ENCODE assay signal across 12 cellular contexts in the genomic region with DNA sequence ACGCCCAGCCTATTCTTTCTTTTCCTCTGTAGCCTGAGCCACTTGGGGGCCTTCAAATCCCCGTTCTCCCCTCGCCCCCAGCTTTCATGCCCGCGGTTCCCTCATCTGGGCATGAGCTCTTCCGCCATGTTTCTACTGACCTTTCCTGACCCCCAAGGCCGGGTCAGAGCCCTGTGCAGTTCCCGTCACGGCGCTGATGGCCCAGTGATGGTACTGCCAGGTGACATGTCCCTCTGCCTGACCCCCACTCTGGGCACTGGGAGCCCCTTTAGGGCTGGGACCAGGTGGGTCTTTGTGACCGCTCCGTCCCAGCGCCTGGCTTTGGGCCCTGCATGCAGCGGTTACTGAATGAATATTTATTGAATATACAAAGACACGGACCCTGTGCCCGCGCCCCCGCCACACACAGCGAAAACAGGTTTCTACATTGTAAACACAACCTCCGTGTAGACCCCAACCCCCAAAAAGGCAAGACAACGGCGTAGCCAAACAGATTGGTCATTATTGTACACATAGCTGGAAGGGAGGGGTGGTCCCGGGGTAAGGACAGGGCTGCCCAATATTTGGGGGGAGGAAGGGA. TPM values are rescaled to one million over a fixed set of nuclear protein-coding genes. Genes with fewer than 3 reads are reported as not detected.
DNase-seq lines count a peak whose midpoint lies in the region; ATAC-seq and TF ChIP-seq lines count a peak whose summit lies in the region.
"Had no signal": no experiment of that assay in that cellular context is flagged by ENCODE, and none has a peak within 500 bp of the region (broad histone marks: within the 10 kb centered on the region; RNA-seq: fewer than 3 reads in every experiment).

No MANE protein-coding gene starts in this region.

- H3K9me3 Mint-ChIP-seq in immature natural killer cell: no peaks in the 10 kb centered on the region
- H3K9me3 Mint-ChIP-seq: activated T-helper 2 cell treated with anti-CD3 and anti-CD28 coated beads, Interferon-gamma antibody, Interleukin-2, Interleukin-4, amounts not matched to agents 10 μg/mL and 5 μg/mL and 100 μg/mL, durations not matched to agents 14 hours and 24 hours and 36 hours had no signal

- H2AFZ ChIP-seq in SK-N-SH (ENCODE audit: low read depth): no peak overlapping the region

- H3K4me3 ChIP-seq in SK-N-SH (ENCODE audit: low read depth in 2 of 2, low read length in 1 of 2) (no peak overlapping the region), mucosa of rectum (ENCODE audit: low read length in 2 of 2) (peak overlapping the region; percentile 59 to 64), transverse colon (peak overlapping the region; percentile 1 to 28 (median 22))

- intact Hi-C loops in transverse colon (cut with DNase I; ENCODE audit: low total_unique reads): no loop called here

- no peak overlapping the region for H3K4me3 Mint-ChIP-seq in immature natural killer cell
- H3K4me3 Mint-ChIP-seq: CD14-positive monocyte had no signal

- no peaks in the 10 kb centered on the region for H3K4me1 ChIP-seq in SK-N-SH (ENCODE audit: control insufficient read depth in 1 of 2, insufficient read depth in 2 of 2, low read depth in 1 of 2, low read length in 1 of 2)
- peaks cover 4% of the 10 kb centered on the region in 2 donors for H3K4me1 ChIP-seq in mucosa of rectum (ENCODE audit: control insufficient read depth in 2 of 2, insufficient read depth in 2 of 2, low read length in 2 of 2)
- peaks cover 0 to 17% (median 0%) of the 10 kb centered on the region in 4 donors for H3K4me1 ChIP-seq in transverse colon

- H3K36me3 ChIP-seq in SK-N-SH (replicated peaks in 1 of 2; ENCODE audit: control insufficient read depth in 1 of 2, insufficient read depth in 2 of 2, low read length in 1 of 2) (peaks cover 0 to 5% of the 10 kb centered on the region in 2 experiments), mucosa of rectum (ENCODE audit: control insufficient read depth in 2 of 2, insufficient read depth in 2 of 2, low read length in 2 of 2) (peaks cover 3 to 11% of the 10 kb centered on the region in 2 donors), transverse colon (no peaks in the 10 kb centered on the region)

- no peak for TF ChIP-seq RAD21 in SK-N-SH (IDR thresholded peaks at IDR 0.05; ENCODE audit: low read length)

- no peak overlapping the region for H3K4me2 ChIP-seq in SK-N-SH

- no peaks in the 10 kb centered on the region for H3K9me2 ChIP-seq in SK-N-SH

- H3K27ac ChIP-seq in SK-N-SH (ENCODE audit: low read depth in 2 of 2, low read length in 1 of 2): no peak overlapping the region
- peak overlapping the region; percentile 68 for H3K27ac ChIP-seq in mucosa of rectum (ENCODE audit: low read depth in 2 of 2, low read length in 2 of 2)
- peak overlapping the region; percentile 68 to 72 (median 68) for H3K27ac ChIP-seq in transverse colon
- H3K27ac ChIP-seq: 22Rv1 had no signal

- peaks cover 0 to 3% (median 2%) of the 10 kb centered on the region in 3 donors for H3K27me3 Mint-ChIP-seq in immature natural killer cell (ENCODE audit: low read depth in 3 of 3)

- H3K79me2 ChIP-seq in SK-N-SH (ENCODE audit: insufficient read depth): no peaks in the 10 kb centered on the region

- TF ChIP-seq CTCF in SK-N-SH (IDR thresholded peaks at IDR 0.05) (no peak), transverse colon (IDR thresholded peaks at IDR 0.05) (no peak)

- H3K9me3 ChIP-seq in SK-N-SH (no peaks in the 10 kb centered on the region), mucosa of rectum (ENCODE audit: control insufficient read depth in 2 of 2, low read length in 2 of 2) (no peaks in the 10 kb centered on the region), transverse colon (no peaks in the 10 kb centered on the region)

- DNase-seq in SK-N-SH (peak; percentile 15), transverse colon (no peak), immature natural killer cell (no peak), HPDE6-E6E7 (ENCODE audit: extremely low spot score) (no peak)
- DNase-seq: amniotic stem cell, NCI-H2081 treated with DMSO at 0.1 percent for 48 hours had no signal

- peaks cover 4 to 19% (median 9%) of the 10 kb centered on the region in 3 donors for H3K36me3 Mint-ChIP-seq in immature natural killer cell

- ATAC-seq in SK-N-SH treated with all-trans-retinoic acid at 6 μM for 48 hours: no peak

- H3K4me1 Mint-ChIP-seq in immature natural killer cell: peaks cover 0 to 7% of the 10 kb centered on the region in 2 donors

- CTCF ChIA-PET in SK-N-SH (lab: Yijun Ruan, JAX): interaction anchor here (1.4 kb wide), 1 partner anchor 681 kb away, joined by 4 read pairs; no protein-coding TSS in a partner anchor

- no peaks in the 10 kb centered on the region for H3F3A ChIP-seq in SK-N-SH (replicated peaks; ENCODE audit: insufficient read depth)

- H3K27me3 ChIP-seq in SK-N-SH (ENCODE audit: insufficient read depth): no peaks in the 10 kb centered on the region
- H3K27me3 ChIP-seq in mucosa of rectum (ENCODE audit: control insufficient read depth in 2 of 2, insufficient read depth in 2 of 2, low read length in 2 of 2): no peaks in the 10 kb centered on the region
- no peaks in the 10 kb centered on the region for H3K27me3 ChIP-seq in transverse colon

- no peak overlapping the region for H3K9ac ChIP-seq in SK-N-SH
- H3K9ac ChIP-seq in mucosa of rectum (ENCODE audit: low read depth in 1 of 2, low read length in 2 of 2): peak overlapping the region; percentile 32 to 47

- H4K20me1 ChIP-seq in SK-N-SH (ENCODE audit: insufficient read depth): no peaks in the 10 kb centered on the region

- WGBS in SK-N-SH (ENCODE audit: low lambda C conversion rate): 92% methylated on average over 23 of the region's 23 CpGs
- WGBS in transverse colon (ENCODE audit: low coverage in 1 of 2), 2 donors: 84 to 88% methylated on average over 16 to 23 of the region's 23 CpGs

- POLR2A ChIA-PET in SK-N-SH (lab: Yijun Ruan, JAX): no interaction called here

- no peak for TF ChIP-seq POLR2A in transverse colon (IDR thresholded peaks at IDR 0.05)

- TF ChIP-seq EP300 in SK-N-SH (IDR thresholded peaks at IDR 0.05; ENCODE audit: borderline replicate concordance in 1 of 2, low read depth in 1 of 2, low read length in 1 of 2) (no peak), transverse colon (IDR thresholded peaks at IDR 0.05; ENCODE audit: low read depth) (no peak)

- in situ Hi-C loops in transverse colon (cut with MboI; ENCODE audit: low pct_ligation_motif_present in 1 of 4, low pct_unique_long_range_greater_than_20kb in 1 of 4, low sequenced_read_pairs in 3 of 4): loop anchor here in 2 of 4 donors (10.0 to 25.0 kb wide), 2 partner anchors 133 to 205 kb away; no protein-coding TSS in a partner anchor

- no peak overlapping the region for H3K27ac Mint-ChIP-seq in immature natural killer cell
- H3K27ac Mint-ChIP-seq: activated T-helper 2 cell treated with anti-CD3 and anti-CD28 coated beads, Interferon-gamma antibody, Interleukin-2, Interleukin-4, amounts not matched to agents 10 μg/mL and 5 μg/mL and 100 μg/mL, durations not matched to agents 14 hours and 24 hours and 36 hours had no signal

TF ChIP-seq in SK-N-SH, 30 proteins besides CTCF, POLR2A, EP300 and RAD21 (continues in another document):
- TF ChIP-seq, protein P1, sequence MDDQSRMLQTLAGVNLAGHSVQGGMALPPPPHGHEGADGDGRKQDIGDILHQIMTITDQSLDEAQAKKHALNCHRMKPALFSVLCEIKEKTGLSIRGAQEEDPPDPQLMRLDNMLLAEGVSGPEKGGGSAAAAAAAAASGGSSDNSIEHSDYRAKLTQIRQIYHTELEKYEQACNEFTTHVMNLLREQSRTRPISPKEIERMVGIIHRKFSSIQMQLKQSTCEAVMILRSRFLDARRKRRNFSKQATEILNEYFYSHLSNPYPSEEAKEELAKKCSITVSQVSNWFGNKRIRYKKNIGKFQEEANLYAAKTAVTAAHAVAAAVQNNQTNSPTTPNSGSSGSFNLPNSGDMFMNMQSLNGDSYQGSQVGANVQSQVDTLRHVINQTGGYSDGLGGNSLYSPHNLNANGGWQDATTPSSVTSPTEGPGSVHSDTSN (IDR thresholded peaks at IDR 0.05): no peak

TF ChIP-seq in SK-N-SH treated with all-trans-retinoic acid at 6 μM for 48 hours, 23 proteins besides CTCF, POLR2A, EP300 and RAD21 (continues in another document):
- no peak for TF ChIP-seq ZC3H10 (CRISPR knock-in tag; IDR thresholded peaks at IDR 0.05)
- no peak for TF ChIP-seq ZNF70 (CRISPR knock-in tag; IDR thresholded peaks at IDR 0.05)
- no peak for TF ChIP-seq SNAI2 (CRISPR knock-in tag; IDR thresholded peaks at IDR 0.05)
- no peak for TF ChIP-seq BACH2 (CRISPR knock-in tag; IDR thresholded peaks at IDR 0.05; ENCODE audit: borderline replicate concordance)

RNA-seq across cellular contexts. Expression of a gene that starts 7.7 kb away (rescaled TPM):
- 51.4 and 54.2 TPM in 2 replicates for polyA plus RNA-seq in SK-N-SH (2012; rRNA removed)
- polyA plus RNA-seq in SK-N-SH (2012; cell fraction: cytosol; rRNA removed): 23.5 and 33.8 TPM in 2 replicates
- polyA plus RNA-seq in SK-N-SH (2012; cell fraction: nucleus; rRNA removed): 143 and 206 TPM in 2 replicates
- total RNA-seq in transverse colon: 100 to 1,000 TPM in 2 of 4 donors, 10 to 100 TPM in 2; 38.0 to 118 (median 90.6) TPM
- polyA plus RNA-seq in immature natural killer cell: 100 to 1,000 TPM; 127 to 178 (median 160) TPM

RNA-seq across cellular contexts. Expression of a gene that starts 9.2 kb away (rescaled TPM):
- polyA plus RNA-seq in SK-N-SH (2012; rRNA removed): 0.67 and 0.71 TPM in 2 replicates
- 0.17 and 0.42 TPM in 2 replicates for polyA plus RNA-seq in SK-N-SH (2012; cell fraction: cytosol; rRNA removed)
- polyA plus RNA-seq in SK-N-SH (2012; cell fraction: nucleus; rRNA removed): 0.99 and 1.9 TPM in 2 replicates
- total RNA-seq in transverse colon: 100 to 1,000 TPM in 3 of 4 donors, 10 to 100 TPM in 1; 50.1 to 351 (median 194) TPM
- polyA plus RNA-seq in immature natural killer cell: under 1 TPM in 2 of 3 donors, not detected in 1; 0.09 to 0.78 TPM

RNA-seq across cellular contexts. Expression of a gene that starts 9.8 kb away (rescaled TPM):
- polyA plus RNA-seq in SK-N-SH (2012; rRNA removed) (35.4 and 42.9 TPM in 2 replicates), immature natural killer cell (1 to 10 TPM in 1 of 3 donors, under 1 TPM in 1, not detected in 1; 0.86 to 1.5 TPM)
- polyA plus RNA-seq in SK-N-SH (2012; cell fraction: cytosol; rRNA removed): 24.5 and 27.4 TPM in 2 replicates
- 129 and 150 TPM in 2 replicates for polyA plus RNA-seq in SK-N-SH (2012; cell fraction: nucleus; rRNA removed)
- total RNA-seq in transverse colon: 100 to 1,000 TPM in 1 of 4 donors, 10 to 100 TPM in 3; 55.5 to 227 (median 78.8) TPM

RNA-seq across cellular contexts. Expression of a gene that starts 37.6 kb away (rescaled TPM):
- 0.35 and 0.42 TPM in 2 replicates for polyA plus RNA-seq in SK-N-SH (2012; rRNA removed)
- polyA plus RNA-seq in SK-N-SH (2012; cell fraction: cytosol; rRNA removed): 0.10 and 0.17 TPM in 2 replicates
- 1.2 and 1.4 TPM in 2 replicates for polyA plus RNA-seq in SK-N-SH (2012; cell fraction: nucleus; rRNA removed)
- total RNA-seq in transverse colon: 100 to 1,000 TPM in 1 of 4 donors, 10 to 100 TPM in 3; 41.4 to 127 (median 55.5) TPM
- 10 to 100 TPM in 1 of 3 donors, 1 to 10 TPM in 2; 7.4 to 13.6 (median 7.7) TPM for polyA plus RNA-seq in immature natural killer cell
- polyA plus RNA-seq: CD14-positive monocyte had no signal

RNA-seq across cellular contexts. Expression of a gene that starts 42.8 kb away (rescaled TPM):
- polyA plus RNA-seq in SK-N-SH (2012; rRNA removed) (0.02 TPM in 1 of 2 replicates, not detected in the other), immature natural killer cell (10 to 100 TPM; 19.4 to 44.8 (median 22.8) TPM)
- not detected in 2 replicates for polyA plus RNA-seq in SK-N-SH (2012; cell fraction: cytosol; rRNA removed)
- polyA plus RNA-seq in SK-N-SH (2012; cell fraction: nucleus; rRNA removed): not detected in 2 replicates
- 10 to 100 TPM in 1 of 4 donors, 1 to 10 TPM in 2, under 1 TPM in 1; 0.60 to 10.8 (median 6.0) TPM for total RNA-seq in transverse colon
- total RNA-seq: chondrocyte had no signal

Comparison
In these comparisons a context has a peak if more than half of its experiments do, and no peak if none do; other contexts are left out.
1. H3K27ac ChIP-seq: peak in mucosa of rectum (2 of 2) and transverse colon (4 of 4); none in SK-N-SH (0 of 2).
2. H3K4me3 ChIP-seq: peak in mucosa of rectum (2 of 2) and transverse colon (4 of 4); none in SK-N-SH (0 of 2).
3. RNA of a gene that starts 9.8 kb away (polyA plus RNA-seq): 24.5 to 150 TPM in SK-N-SH; 0.86 to 1.5 TPM in immature natural killer cell; every median in the first group is over 10 times any median in the second.